Comparison of ENCODE assay signal across 29 cellular contexts in genomic region chr4:72918362-72918761, GRCh38.
"Had no signal": no experiment of that assay in that cellular context is flagged by ENCODE, and none has a peak within 500 bp of the region (broad histone marks: within the 10 kb centered on the region; RNA-seq: fewer than 3 reads in every experiment).

No MANE protein-coding gene starts in this region.

- FAIRE-seq: small intestine, urothelium cell line had no signal

- H3K27me3 ChIP-seq: neutrophil, right lobe of liver, sigmoid colon, stomach, thyroid gland, tibial nerve, upper lobe of left lung, vagina had no signal

- H3K27ac ChIP-seq: neutrophil, parathyroid adenoma, psoas muscle, right lobe of liver, sigmoid colon, stomach, thoracic aorta, thyroid gland, tibial nerve, upper lobe of left lung, vagina had no signal

- H3K9me3 ChIP-seq: neutrophil, psoas muscle, right lobe of liver, sigmoid colon, stomach, thoracic aorta, thyroid gland, upper lobe of left lung, vagina had no signal

- H3K36me3 Mint-ChIP-seq: natural killer cell treated with Interleukin-12 subunit alpha and Interleukin-12 subunit beta and Interleukin-15 and Interleukin-18, amount 100 ng/mL, for 72 hours; stimulated activated effector memory CD8-positive, alpha-beta T cell treated with anti-CD3 and anti-CD28 coated beads, Interleukin-12 subunit alpha, Interleukin-12 subunit beta, amount 100 ng/mL, for 72 hours; stimulated activated naive B cell treated with anti-CD40 and anti-IgM and Interleukin-4, amounts not matched to agents 10 μg/mL and 1 μg/mL and 100 μg/mL, for 72 hours had no signal

- H3K4me3 ChIP-seq: psoas muscle, right lobe of liver, sigmoid colon, stomach, thoracic aorta, thyroid gland, tibial nerve, upper lobe of left lung, vagina had no signal

- H3K9me3 Mint-ChIP-seq: nephron progenitor cell; neural crest cell; stimulated activated effector memory CD8-positive, alpha-beta T cell treated with anti-CD3 and anti-CD28 coated beads, Interleukin-12 subunit alpha, Interleukin-12 subunit beta, amount 100 ng/mL, for 72 hours had no signal

- H3K27me3 Mint-ChIP-seq: natural killer cell treated with Interleukin-12 subunit alpha and Interleukin-12 subunit beta and Interleukin-15 and Interleukin-18, amount 100 ng/mL, for 72 hours; progenitor cell of endocrine pancreas; stimulated activated naive B cell treated with anti-CD40 and anti-IgM and Interleukin-4, amounts not matched to agents 10 μg/mL and 1 μg/mL and 100 μg/mL, for 72 hours had no signal

- ATAC-seq: natural killer cell treated with Interleukin-12 subunit alpha and Interleukin-12 subunit beta and Interleukin-15 and Interleukin-18, amount 100 ng/mL, for 72 hours; psoas muscle; right cardiac atrium; right lobe of liver; stimulated activated effector memory CD8-positive, alpha-beta T cell treated with anti-CD3 and anti-CD28 coated beads, Interleukin-12 subunit alpha, Interleukin-12 subunit beta, amount 100 ng/mL, for 72 hours; stimulated activated naive B cell treated with anti-CD40 and anti-IgM and Interleukin-4, amounts not matched to agents 10 μg/mL and 1 μg/mL and 100 μg/mL, for 72 hours had no signal

- H3K36me3 ChIP-seq: neutrophil, right lobe of liver, sigmoid colon, stomach, thoracic aorta, thyroid gland, tibial nerve, upper lobe of left lung, vagina had no signal

- H3K4me3 Mint-ChIP-seq: natural killer cell treated with Interleukin-12 subunit alpha and Interleukin-12 subunit beta and Interleukin-15 and Interleukin-18, amount 100 ng/mL, for 72 hours; nephron progenitor cell; neural crest cell; stimulated activated effector memory CD8-positive, alpha-beta T cell treated with anti-CD3 and anti-CD28 coated beads, Interleukin-12 subunit alpha, Interleukin-12 subunit beta, amount 100 ng/mL, for 72 hours; stimulated activated naive B cell treated with anti-CD40 and anti-IgM and Interleukin-4, amounts not matched to agents 10 μg/mL and 1 μg/mL and 100 μg/mL, for 72 hours; stimulated activated naive CD8-positive, alpha-beta T cell treated with anti-CD3 and anti-CD28 coated beads, Interleukin-15, Interleukin-2, amounts not matched to agents 100 ng/mL and 50 ng/mL, for 24 hours had no signal

- DNase-seq: nephron progenitor cell; nucleus accumbens; posterior cingulate gyrus; psoas muscle; right cardiac atrium; right lobe of liver; sigmoid colon; small intestine; stimulated activated CD4-positive, alpha-beta T cell treated with anti-CD3 and anti-CD28 coated beads, Interleukin-15, amount 100 ng/mL, for 24 hours; stimulated activated CD4-positive, alpha-beta T cell treated with anti-CD3 and anti-CD28 coated beads, Interleukin-2, amount 100 ng/mL, for 24 hours; stimulated activated CD4-positive, alpha-beta T cell treated with anti-CD3 and anti-CD28 coated beads, Interleukin-2, amount 100 ng/mL, for 48 hours; stimulated activated CD4-positive, alpha-beta T cell treated with anti-CD3 and anti-CD28 coated beads, Interleukin-4, amount 100 ng/mL, for 24 hours; stimulated activated naive B cell treated with anti-CD40 and anti-IgM and Interleukin-4, amounts not matched to agents 10 μg/mL and 1 μg/mL and 100 μg/mL, for 72 hours; stimulated activated naive CD4-positive, alpha-beta T cell treated with Interleukin-2 at 50 U/mL for 16 hours; stomach; thyroid gland; trophoblast cell; upper lobe of left lung had no signal

- H3K27ac Mint-ChIP-seq: natural killer cell treated with Interleukin-12 subunit alpha and Interleukin-12 subunit beta and Interleukin-15 and Interleukin-18, amount 100 ng/mL, for 72 hours; progenitor cell of endocrine pancreas; stimulated activated effector memory CD8-positive, alpha-beta T cell treated with anti-CD3 and anti-CD28 coated beads, Interleukin-12 subunit alpha, Interleukin-12 subunit beta, amount 100 ng/mL, for 72 hours; stimulated activated naive B cell treated with anti-CD40 and anti-IgM and Interleukin-4, amounts not matched to agents 10 μg/mL and 1 μg/mL and 100 μg/mL, for 72 hours; stimulated activated naive CD8-positive, alpha-beta T cell treated with anti-CD3 and anti-CD28 coated beads, Interleukin-15, Interleukin-2, amounts not matched to agents 100 ng/mL and 50 ng/mL, for 24 hours had no signal

- H3K4me1 Mint-ChIP-seq: nephron progenitor cell; neural crest cell; stimulated activated effector memory CD8-positive, alpha-beta T cell treated with anti-CD3 and anti-CD28 coated beads, Interleukin-12 subunit alpha, Interleukin-12 subunit beta, amount 100 ng/mL, for 72 hours; stimulated activated naive B cell treated with anti-CD40 and anti-IgM and Interleukin-4, amounts not matched to agents 10 μg/mL and 1 μg/mL and 100 μg/mL, for 72 hours had no signal

- H3K4me1 ChIP-seq: parathyroid adenoma, psoas muscle, sigmoid colon, thyroid gland, tibial nerve, upper lobe of left lung, vagina had no signal
